In the genomic region with DNA sequence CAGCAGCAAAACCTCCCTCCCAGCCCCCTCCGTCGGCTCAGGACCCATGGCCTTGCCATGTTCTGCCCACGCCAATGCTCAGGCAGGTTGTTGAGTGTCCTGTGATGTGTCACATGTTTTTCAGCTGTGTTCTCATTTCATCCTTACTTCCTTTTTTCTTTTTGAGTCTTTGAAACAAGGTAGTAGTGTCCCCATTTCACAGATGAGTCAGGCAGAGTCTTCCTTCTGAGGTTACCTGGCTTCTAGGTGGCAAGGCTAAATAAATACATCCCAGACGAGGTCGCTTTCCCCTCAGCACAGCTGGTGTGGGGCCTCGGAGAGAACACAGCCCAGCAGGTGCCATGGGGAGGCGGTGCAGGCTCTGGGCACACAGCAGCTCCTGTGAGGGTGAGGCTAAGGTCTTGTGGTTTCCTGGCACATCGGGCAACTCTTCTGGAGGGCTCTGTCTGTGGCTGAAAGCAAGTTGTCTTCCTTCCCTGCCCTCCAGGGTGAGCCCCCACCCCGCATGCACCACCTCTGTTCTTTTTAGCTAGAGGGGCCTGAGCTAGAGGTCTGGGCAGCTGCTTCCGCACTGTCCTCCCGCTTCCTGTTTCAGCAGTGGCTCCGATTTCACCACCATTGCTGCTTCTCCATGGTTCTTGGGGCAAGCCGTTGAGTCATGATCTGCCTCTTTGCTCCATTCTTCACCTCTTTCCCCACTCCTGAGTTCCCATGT, we compare ENCODE assay signal across 8 cellular contexts. TPM values are rescaled to one million over a fixed set of nuclear protein-coding genes. Genes with fewer than 3 reads are reported as not detected.
DNase-seq lines count a peak whose midpoint lies in the region; ATAC-seq and TF ChIP-seq lines count a peak whose summit lies in the region.

No MANE protein-coding gene starts in this region.

- no peaks in the 10 kb centered on the region for H3K27me3 ChIP-seq in GM23338 (ENCODE audit: insufficient read depth)
- no peaks in the 10 kb centered on the region for H3K27me3 ChIP-seq in effector memory CD4-positive, alpha-beta T cell (replicated peaks; ENCODE audit: control insufficient read depth, insufficient read depth, low read length, poor library complexity, severe bottlenecking)

- H3K4me1 ChIP-seq in GM23338 (ENCODE audit: insufficient read depth) = no peaks in the 10 kb centered on the region
- peaks cover 21% of the 10 kb centered on the region for H3K4me1 ChIP-seq in effector memory CD4-positive, alpha-beta T cell (ENCODE audit: control insufficient read depth, insufficient read depth, low read length, poor library complexity, severe bottlenecking)

- peaks cover 78% of the 10 kb centered on the region for H3K36me3 Mint-ChIP-seq in GM23338 (ENCODE audit: low read depth)

- H3K27me3 Mint-ChIP-seq in GM23338 (ENCODE audit: insufficient read depth, low read depth, poor library complexity) = peaks cover 29% of the 10 kb centered on the region

- no peak overlapping the region for H3K4me3 ChIP-seq in GM23338
- no peak overlapping the region for H3K4me3 ChIP-seq in effector memory CD4-positive, alpha-beta T cell (ENCODE audit: insufficient read depth, low read depth, low read length, poor library complexity, severe bottlenecking)

- H3K9me3 Mint-ChIP-seq in GM23338 = no peaks in the 10 kb centered on the region; the same call in 1 of the 3 replicates

- H3K27ac ChIP-seq in GM23338 (ENCODE audit: low read depth) = peak overlapping the region; percentile 83; the same call in 1 of the 2 replicates
- H3K27ac ChIP-seq in effector memory CD4-positive, alpha-beta T cell (ENCODE audit: insufficient read depth, low read length, poor library complexity, severe bottlenecking) = peak overlapping the region; percentile 48

- no peak for ATAC-seq in GM23338

- peaks cover 29% of the 10 kb centered on the region for H3K79me2 ChIP-seq in GM23338 (replicated peaks; ENCODE audit: insufficient read depth)

- peaks cover 30% of the 10 kb centered on the region for H4K20me1 ChIP-seq in GM23338 (replicated peaks; ENCODE audit: insufficient read depth)

- H3K4me2 ChIP-seq in GM23338 = no peak overlapping the region

- DNase-seq in GM23338 (ENCODE audit: low spot score) = no peak
- peak; percentile 81 for DNase-seq in UCSD-AML1 (lab: John Stamatoyannopoulos, UW; ENCODE audit: unreplicated experiment)
- DNase-seq in effector memory CD4-positive, alpha-beta T cell = peak; percentile 36 to 45 (median 45)
- DNase-seq in stimulated activated CD4-positive, alpha-beta T cell treated with anti-CD3 and anti-CD28 coated beads, Interleukin-12 subunit alpha, Interleukin-12 subunit beta, amount 100 ng/mL, for 4 hours = peak; percentile 35
- DNase-seq in kidney glomerular epithelial cell (lab: John Stamatoyannopoulos, UW) = no peak
- DNase-seq in dermis blood vessel endothelial cell = no peak
- no peak for DNase-seq in NCI-H1048 (lab: John Stamatoyannopoulos, UW)
- DNase-seq in foreskin melanocyte = no peak

- H3K36me3 ChIP-seq in GM23338 (ENCODE audit: insufficient read depth) = peaks cover 43% of the 10 kb centered on the region
- H3K36me3 ChIP-seq in effector memory CD4-positive, alpha-beta T cell (ENCODE audit: control insufficient read depth, insufficient read depth, low read length) = peaks cover 66% of the 10 kb centered on the region

- peak in 1 of 2 experiments; percentile 20; a peak in 1 of 4 replicates for TF ChIP-seq CTCF in GM23338 (conservative IDR thresholded peaks at IDR 0.05; ENCODE audit: low read depth in 2 of 2)

- H3K9me2 ChIP-seq in GM23338 (ENCODE audit: insufficient read depth) = no peaks in the 10 kb centered on the region

- H3K27ac Mint-ChIP-seq in GM23338 = no peak overlapping the region; the same call in 1 of the 2 replicates

- H3K4me3 Mint-ChIP-seq in GM23338 = no peak overlapping the region; the same call in 2 of the 3 replicates

- H3K4me1 Mint-ChIP-seq in GM23338 = peaks cover 22% of the 10 kb centered on the region

- H3K9me3 ChIP-seq in effector memory CD4-positive, alpha-beta T cell (ENCODE audit: control insufficient read depth, low read length) = no peaks in the 10 kb centered on the region

- no peak overlapping the region for H2AFZ ChIP-seq in GM23338

- peaks cover 68% of the 10 kb centered on the region for H3F3A ChIP-seq in GM23338 (replicated peaks; ENCODE audit: low read depth)

TF ChIP-seq in GM23338, 12 proteins besides CTCF, POLR2A, EP300 and RAD21:
- TF ChIP-seq CREB1 (CRISPR knock-in tag; IDR thresholded peaks at IDR 0.05; ENCODE audit: low read depth) (no peak), EZH2phosphoT487 (IDR thresholded peaks at IDR 0.05; ENCODE audit: unreplicated experiment) (no peak), REST (IDR thresholded peaks at IDR 0.05; ENCODE audit: unreplicated experiment) (no peak), STAT1 (IDR thresholded peaks at IDR 0.05; ENCODE audit: unreplicated experiment) (no peak), EZH2 (IDR thresholded peaks at IDR 0.05; ENCODE audit: low read depth, unreplicated experiment) (no peak), POLR2AphosphoS5 (IDR thresholded peaks at IDR 0.05; ENCODE audit: low read depth) (no peak), ETS1 (IDR thresholded peaks at IDR 0.05) (no peak), NANOG (IDR thresholded peaks at IDR 0.05; ENCODE audit: borderline replicate concordance) (no peak), ZNF114 (CRISPR knock-in tag; IDR thresholded peaks at IDR 0.05) (no peak)
TF ChIP-seq in GM23338: peak in this region for 0.

RNA-seq across cellular contexts. Expression of gene PRAM1, which starts 15.1 kb away (rescaled TPM):
- 0.07 and 0.31 TPM in 2 replicates for total RNA-seq in GM23338 (2014; rRNA removed; shearing (Covaris generic))
- 0.54 TPM in 1 of 2 replicates, not detected in the other for polyA plus RNA-seq in GM23338 (2016; fragmentation: Nextera tagmentation; extraction: Ambion mirVana)
- not detected in 2 replicates for total RNA-seq in dermis blood vessel endothelial cell

RNA-seq across cellular contexts. Expression of gene ZNF414, which starts 26.7 kb away (rescaled TPM):
- total RNA-seq in GM23338 (2014; rRNA removed; shearing (Covaris generic)) = 29.2 and 45.0 TPM in 2 replicates
- 27.4 and 31.6 TPM in 2 replicates for polyA plus RNA-seq in GM23338 (2016; fragmentation: Nextera tagmentation; extraction: Ambion mirVana)
- 2.0 and 8.6 TPM in 2 replicates for total RNA-seq in dermis blood vessel endothelial cell

RNA-seq across cellular contexts. Expression of gene HNRNPM, which starts 42.5 kb away (rescaled TPM):
- total RNA-seq in GM23338 (2014; rRNA removed; shearing (Covaris generic)) = 359 and 389 TPM in 2 replicates
- polyA plus RNA-seq in GM23338 (2016; fragmentation: Nextera tagmentation; extraction: Ambion mirVana) = 276 and 291 TPM in 2 replicates
- 58.7 and 126 TPM in 2 replicates for total RNA-seq in dermis blood vessel endothelial cell

Comparison
In these comparisons a context has a peak if more than half of its experiments do, and no peak if none do; other contexts are left out.
1. DNase-seq: peak in UCSD-AML1 (single experiment), effector memory CD4-positive, alpha-beta T cell (3 of 3) and stimulated activated CD4-positive, alpha-beta T cell treated with anti-CD3 and anti-CD28 coated beads, Interleukin-12 subunit alpha, Interleukin-12 subunit beta, amount 100 ng/mL, for 4 hours (single experiment); none in GM23338 (single experiment), kidney glomerular epithelial cell (single experiment), dermis blood vessel endothelial cell (single experiment), NCI-H1048 (single experiment) and foreskin melanocyte (single experiment).